Comparison of ENCODE assay signal across 8 cellular contexts in genomic region chr12:45232771-45233372, GRCh38. TPM values are rescaled to one million over a fixed set of nuclear protein-coding genes. Genes with fewer than 3 reads are reported as not detected.
DNase-seq lines count a peak whose midpoint lies in the region; ATAC-seq, FAIRE-seq and TF ChIP-seq lines count a peak whose summit lies in the region.

No MANE protein-coding gene starts in this region.

- no peak overlapping the region for H2AFZ ChIP-seq in keratinocyte (ENCODE audit: control insufficient read depth, low read length)

- peaks cover 2% of the 10 kb centered on the region for H3K36me3 Mint-ChIP-seq in T-helper 17 cell (ENCODE audit: low read depth)

- BruUV-seq in A673 (replicated peaks; lab: Mats Ljungman, UMichigan): no TSS peak

- CTCF ChIA-PET in A673 (lab: Charles Lee): no interaction called here

- H3K36me3 ChIP-seq in A673 (ENCODE audit: insufficient read depth, low read length, poor library complexity, severe bottlenecking) (no peaks in the 10 kb centered on the region), keratinocyte (ENCODE audit: control insufficient read depth in 2 of 2, extremely low read depth in 1 of 2, insufficient read depth in 2 of 2, low read length in 2 of 2) (peaks cover 2 to 8% of the 10 kb centered on the region in 2 experiments)

- dilution Hi-C loops in keratinocyte (cut with MboI; ENCODE audit: extremely low pct_ligation_motif_present, low sequenced_read_pairs): no loop called here

- POLR2A ChIA-PET in A673 (lab: Charles Lee; ENCODE audit: low non-redundant PET): no interaction called here

- TF ChIP-seq CTCF in A673 (conservative IDR thresholded peaks at IDR 0.05; ENCODE audit: low read depth, low read length): no peak
- TF ChIP-seq CTCF in astrocyte of the spinal cord (IDR thresholded peaks at IDR 0.05; ENCODE audit: low read depth, low read length): no peak
- TF ChIP-seq CTCF in keratinocyte (optimal IDR thresholded peaks at IDR 0.05 in 1 of 3, IDR thresholded peaks at IDR 0.05 in 1 of 3, conservative IDR thresholded peaks at IDR 0.05 in 1 of 3; ENCODE audit: extremely low read depth in 1 of 3, insufficient read depth in 2 of 3, low read length in 3 of 3): no peak

- H3K9me3 ChIP-seq in A673 (ENCODE audit: low read depth, low read length, poor library complexity, severe bottlenecking) (no peaks in the 10 kb centered on the region), keratinocyte (ENCODE audit: control insufficient read depth, low read depth, low read length) (no peaks in the 10 kb centered on the region), T-helper 17 cell (ENCODE audit: control insufficient read depth, low read length, poor library complexity, severe bottlenecking) (no peaks in the 10 kb centered on the region)

- H3K27me3 Mint-ChIP-seq in T-helper 17 cell: no peaks in the 10 kb centered on the region

- H3K9me1 ChIP-seq in keratinocyte (ENCODE audit: control insufficient read depth, extremely low read depth, insufficient read depth, low read length): no peaks in the 10 kb centered on the region

- H3K79me2 ChIP-seq in keratinocyte (ENCODE audit: control insufficient read depth, insufficient read depth, low read length): peaks cover 50% of the 10 kb centered on the region

- intact Hi-C loops in A673 (cut with micrococcal nuclease; ENCODE audit: unreplicated experiment): no loop called here

- DNase-seq in A673 (ENCODE audit: low spot score) (peak; percentile 69), HTR-8/SVneo (ENCODE audit: insufficient read length, low spot score) (peak; percentile 79), astrocyte of the spinal cord (ENCODE audit: low read depth, low spot score) (peak; percentile 96), keratinocyte (ENCODE audit: low read depth, low spot score) (peak; percentile 83), T-helper 17 cell (no peak), KBM-7 (no peak)
- DNase-seq in stimulated activated CD8-positive, alpha-beta memory T cell treated with anti-CD3 and anti-CD28 coated beads, Interleukin-4, amount 100 ng/mL, for 48 hours: peak; percentile 44

- in situ Hi-C loops in astrocyte of the spinal cord (cut with HindIII; ENCODE audit: low sequenced_read_pairs) (no loop called here), KBM-7 (cut with MboI; ENCODE audit: low pct_unique_long_range_greater_than_20kb, low sequenced_read_pairs) (no loop called here)

- H3K27ac Mint-ChIP-seq in T-helper 17 cell: no peak overlapping the region

- H3K9ac ChIP-seq in keratinocyte (ENCODE audit: control insufficient read depth, extremely low read depth, insufficient read depth, low read length): peak overlapping the region; percentile 83

- H3K27me3 ChIP-seq in A673 (replicated peaks; ENCODE audit: insufficient read depth, low read depth, low read length, poor library complexity) (no peaks in the 10 kb centered on the region), keratinocyte (ENCODE audit: control insufficient read depth, extremely low read depth, insufficient read depth, low read length) (no peaks in the 10 kb centered on the region)

- H3K4me1 Mint-ChIP-seq in T-helper 17 cell: peaks cover 38% of the 10 kb centered on the region

- peak; percentile 36 for ATAC-seq in GM19351 (IDR thresholded peaks at IDR 0.05; ENCODE audit: unreplicated experiment)
- ATAC-seq in T-helper 17 cell: no peak

- H3K4me3 ChIP-seq in A673 (ENCODE audit: low read depth, low read length, poor library complexity, severe bottlenecking): no peak overlapping the region
- H3K4me3 ChIP-seq in astrocyte of the spinal cord (ENCODE audit: low read depth, low read length): no peak overlapping the region
- peak overlapping the region in 1 of 3 experiments; percentile 39 for H3K4me3 ChIP-seq in keratinocyte (ENCODE audit: control insufficient read depth in 2 of 3, extremely low read depth in 1 of 3, insufficient read depth in 2 of 3, low read depth in 1 of 3, low read length in 3 of 3)

- peaks cover 55% of the 10 kb centered on the region for H3K4me1 ChIP-seq in A673 (ENCODE audit: insufficient read depth, low read length, poor library complexity, severe bottlenecking)
- peaks cover 52% of the 10 kb centered on the region for H3K4me1 ChIP-seq in keratinocyte (ENCODE audit: control insufficient read depth, extremely low read depth, insufficient read depth, low read length)

- no peaks in the 10 kb centered on the region for H4K20me1 ChIP-seq in keratinocyte (ENCODE audit: control insufficient read depth, extremely low read depth, insufficient read depth, low read length)

- H3K4me3 Mint-ChIP-seq in T-helper 17 cell: no peak overlapping the region

- H3K27ac ChIP-seq in A673 (ENCODE audit: low read depth, low read length, poor library complexity, severe bottlenecking) (peak overlapping the region; percentile 75), keratinocyte (ENCODE audit: control insufficient read depth, insufficient read depth, low read length) (peak overlapping the region; percentile 97)

- H3K4me2 ChIP-seq in keratinocyte (ENCODE audit: control insufficient read depth, extremely low read depth, insufficient read depth, low read depth, low read length): peak overlapping the region; percentile 91

- FAIRE-seq in HTR-8/SVneo (lab: Jason Lieb, UNC): peak; percentile 87
- peak; percentile 95 for FAIRE-seq in keratinocyte (lab: Jason Lieb, UNC)

RNA-seq across cellular contexts. Expression of gene ANO6, which starts 17.0 kb away (rescaled TPM):
- total RNA-seq in A673 (2021) (59.3 TPM in 2 replicates), T-helper 17 cell (10 to 100 TPM; 32.2 to 69.5 TPM)
- 55.4 to 64.3 TPM (median 62.4 TPM) in 3 replicates for polyA plus RNA-seq in keratinocyte
- 8.8 TPM for polyA plus RNA-seq in keratinocyte (2011; ENCODE audit: low read depth)
- 33.1 and 59.0 TPM in 2 replicates for polyA plus RNA-seq in keratinocyte (2011; cell fraction: cytosol; rRNA removed)
- polyA plus RNA-seq in keratinocyte (2011; cell fraction: nucleus; rRNA removed): 74.5 and 85.6 TPM in 2 replicates
- polyA plus RNA-seq in keratinocyte (2012; ENCODE audit: low replicate concordance): 21.3 and 51.0 TPM in 2 replicates
- polyA minus RNA-seq in keratinocyte: 35.5 to 110 TPM (median 88.7 TPM) in 3 replicates
- 62.7 TPM for polyA minus RNA-seq in keratinocyte (2011; cell fraction: cytosol; rRNA and poly(A)+ RNA removed)
- polyA minus RNA-seq in keratinocyte (2011; cell fraction: nucleus; rRNA and poly(A)+ RNA removed): 108 and 195 TPM in 2 replicates

Comparison
In these comparisons a context has a peak if more than half of its experiments do, and no peak if none do; other contexts are left out.
1. DNase-seq: peak in A673 (single experiment), HTR-8/SVneo (single experiment), astrocyte of the spinal cord (single experiment), keratinocyte (single experiment) and stimulated activated CD8-positive, alpha-beta memory T cell treated with anti-CD3 and anti-CD28 coated beads, Interleukin-4, amount 100 ng/mL, for 48 hours (single experiment); none in T-helper 17 cell (0 of 3) and KBM-7 (single experiment).